ENCODE assay signal across 1 cellular context in genomic region chr15:49742381-49742780, GRCh38.
TF ChIP-seq lines count a peak whose summit lies in the region.

No MANE protein-coding gene starts in this region.

TF ChIP-seq in HepG2, 621 proteins besides CTCF, POLR2A, EP300 and RAD21 (continued from another document):
- TF ChIP-seq HNF1A (IDR thresholded peaks at IDR 0.05; ENCODE audit: low read depth) (no peak), HNF1A (CRISPR knock-in tag; IDR thresholded peaks at IDR 0.05; ENCODE audit: borderline replicate concordance) (no peak), ZSCAN30 (CRISPR knock-in tag; IDR thresholded peaks at IDR 0.05) (no peak), LRRFIP1 (CRISPR knock-in tag; conservative IDR thresholded peaks at IDR 0.05) (no peak), KIAA2018 (CRISPR knock-in tag; IDR thresholded peaks at IDR 0.05; ENCODE audit: borderline replicate concordance) (no peak), MAFG (CRISPR knock-in tag; IDR thresholded peaks at IDR 0.05) (no peak), ZNF770 (CRISPR knock-in tag; IDR thresholded peaks at IDR 0.05) (no peak), MTA3 (CRISPR knock-in tag; IDR thresholded peaks at IDR 0.05) (no peak), ZNF841 (CRISPR knock-in tag; IDR thresholded peaks at IDR 0.05; ENCODE audit: borderline replicate concordance) (no peak), SMC3 (IDR thresholded peaks at IDR 0.05; ENCODE audit: low read length) (no peak), ZNF557 (CRISPR knock-in tag; IDR thresholded peaks at IDR 0.05) (no peak), BCL6 (CRISPR knock-in tag; IDR thresholded peaks at IDR 0.05) (no peak), ZBTB38 (CRISPR knock-in tag; IDR thresholded peaks at IDR 0.05) (no peak), ZNF225 (CRISPR knock-in tag; IDR thresholded peaks at IDR 0.05) (no peak), ZBTB49 (CRISPR knock-in tag; IDR thresholded peaks at IDR 0.05; ENCODE audit: borderline replicate concordance) (no peak)
